In genomic region chr14:52190532-52190931, GRCh38 we compare ENCODE assay signal across 34 cellular contexts.
"Had no signal": no experiment of that assay in that cellular context is flagged by ENCODE, and none has a peak within 500 bp of the region (broad histone marks: within the 10 kb centered on the region; RNA-seq: fewer than 3 reads in every experiment).

No MANE protein-coding gene starts in this region.

- H3K36me3 ChIP-seq: brain microvascular endothelial cell, cardiac muscle cell, colonic mucosa, esophagus squamous epithelium, heart left ventricle, WERI-Rb-1 had no signal

- H3K36me3 Mint-ChIP-seq: activated CD4-positive, alpha-beta memory T cell treated with anti-CD3 and anti-CD28 coated beads for 36 hours had no signal

- H3K27me3 Mint-ChIP-seq: activated CD4-positive, alpha-beta memory T cell treated with anti-CD3 and anti-CD28 coated beads for 36 hours; activated CD8-positive, alpha-beta memory T cell treated with anti-CD3 and anti-CD28 coated beads, Interleukin-2, amount 10 ng/mL, durations not matched to agents 7 days and 5 days; activated naive CD4-positive, alpha-beta T cell treated with anti-CD3 and anti-CD28 coated beads, Interleukin-2, amount 50 U/mL, for 24 hours; activated naive CD8-positive, alpha-beta T cell treated with anti-CD3 and anti-CD28 coated beads, Interleukin-2, amount 10 ng/mL, durations not matched to agents 7 days and 5 days had no signal

- H3K4me1 ChIP-seq: colonic mucosa, esophagus squamous epithelium, heart left ventricle had no signal

- H3K27me3 ChIP-seq: brain microvascular endothelial cell, cardiac muscle cell, colonic mucosa, esophagus squamous epithelium, heart left ventricle had no signal

- H3K9me3 ChIP-seq: colonic mucosa, esophagus squamous epithelium had no signal

- H3K4me3 Mint-ChIP-seq: activated CD4-positive, alpha-beta memory T cell treated with anti-CD3 and anti-CD28 coated beads for 36 hours; activated CD4-positive, alpha-beta T cell treated with anti-CD3 and anti-CD28 coated beads for 36 hours; activated CD4-positive, alpha-beta T cell treated with anti-CD3 and anti-CD28 coated beads, Interleukin-2, amount 10 ng/mL, durations not matched to agents 24 days and 14 days; activated CD8-positive, alpha-beta memory T cell treated with anti-CD3 and anti-CD28 coated beads, Interleukin-2, amount 10 ng/mL, durations not matched to agents 7 days and 5 days; activated CD8-positive, alpha-beta T cell treated with anti-CD3 and anti-CD28 coated beads, Interleukin-2, amount 10 ng/mL, durations not matched to agents 7 days and 5 days; activated naive CD4-positive, alpha-beta T cell treated with anti-CD3 and anti-CD28 coated beads for 36 hours; activated naive CD4-positive, alpha-beta T cell treated with anti-CD3 and anti-CD28 coated beads, Interleukin-2, amount 50 U/mL, for 24 hours; activated naive CD8-positive, alpha-beta T cell treated with anti-CD3 and anti-CD28 coated beads, Interleukin-2, amount 10 ng/mL, durations not matched to agents 7 days and 5 days; activated T-helper 1 cell treated with anti-CD3 and anti-CD28 coated beads, Interleukin-12 subunit alpha, Interleukin-12 subunit beta, Interleukin-2, Interleukin-4 antibody, amounts not matched to agents 30 ng/mL and 10 ng/mL and 1 ng/mL, durations not matched to agents 14 hours and 24 hours and 36 hours; T-helper 17 cell; T-helper 2 cell treated with Interferon-gamma antibody and Interleukin-4, amounts not matched to agents 5 μg/mL and 100 μg/mL, for 36 hours had no signal

- H3K4me1 Mint-ChIP-seq: activated CD4-positive, alpha-beta T cell treated with anti-CD3 and anti-CD28 coated beads, Interleukin-2, amount 10 ng/mL, durations not matched to agents 24 days and 14 days had no signal

- H3K27ac Mint-ChIP-seq: activated CD4-positive, alpha-beta memory T cell treated with anti-CD3 and anti-CD28 coated beads for 36 hours; activated CD4-positive, alpha-beta T cell treated with anti-CD3 and anti-CD28 coated beads for 36 hours; activated CD4-positive, alpha-beta T cell treated with anti-CD3 and anti-CD28 coated beads, Interleukin-2, amount 10 ng/mL, durations not matched to agents 24 days and 14 days; activated CD8-positive, alpha-beta memory T cell treated with anti-CD3 and anti-CD28 coated beads, Interleukin-2, amount 10 ng/mL, durations not matched to agents 7 days and 5 days; activated CD8-positive, alpha-beta T cell treated with anti-CD3 and anti-CD28 coated beads, Interleukin-2, amount 10 ng/mL, durations not matched to agents 7 days and 5 days; activated naive CD4-positive, alpha-beta T cell treated with anti-CD3 and anti-CD28 coated beads for 36 hours; activated naive CD4-positive, alpha-beta T cell treated with anti-CD3 and anti-CD28 coated beads, Interleukin-2, amount 50 U/mL, for 24 hours; activated naive CD8-positive, alpha-beta T cell treated with anti-CD3 and anti-CD28 coated beads, Interleukin-2, amount 10 ng/mL, durations not matched to agents 7 days and 5 days; activated T-helper 1 cell treated with anti-CD3 and anti-CD28 coated beads, Interleukin-12 subunit alpha, Interleukin-12 subunit beta, Interleukin-2, Interleukin-4 antibody, amounts not matched to agents 30 ng/mL and 10 ng/mL and 1 ng/mL, durations not matched to agents 14 hours and 24 hours and 36 hours; activated T-helper 2 cell treated with anti-CD3 and anti-CD28 coated beads, Interferon-gamma antibody, Interleukin-2, Interleukin-4, amounts not matched to agents 10 μg/mL and 5 μg/mL and 100 μg/mL, durations not matched to agents 14 hours and 24 hours and 36 hours; T-helper 17 cell; T-helper 2 cell treated with Interferon-gamma antibody and Interleukin-4, amounts not matched to agents 5 μg/mL and 100 μg/mL, for 36 hours had no signal

- DNase-seq: activated CD4-positive, alpha-beta memory T cell treated with anti-CD3 and anti-CD28 coated beads for 36 hours; activated CD4-positive, alpha-beta T cell treated with anti-CD3 and anti-CD28 coated beads for 36 hours; activated CD4-positive, alpha-beta T cell treated with anti-CD3 and anti-CD28 coated beads, Interleukin-2, amount 10 ng/mL, durations not matched to agents 24 days and 14 days; activated CD4-positive, CD25-positive, alpha-beta regulatory T cell; activated CD4-positive, CD25-positive, alpha-beta regulatory T cell treated with anti-CD3 and anti-CD28 coated beads, Interleukin-2, amount 50 U/mL, for 72 hours; activated CD8-positive, alpha-beta memory T cell treated with anti-CD3 and anti-CD28 coated beads, Interleukin-2, amount 10 ng/mL, durations not matched to agents 7 days and 5 days; activated CD8-positive, alpha-beta memory T cell treated with anti-CD3 and anti-CD28 coated beads, Interleukin-2, amount 50 U/mL, for 4 hours; activated CD8-positive, alpha-beta T cell treated with anti-CD3 and anti-CD28 coated beads, Interleukin-2, amount 10 ng/mL, durations not matched to agents 7 days and 5 days; activated effector memory CD4-positive, alpha-beta T cell treated with anti-CD3 and anti-CD28 coated beads, Interleukin-2, amount 50 U/mL, for 16 hours; activated naive CD4-positive, alpha-beta T cell treated with anti-CD3 and anti-CD28 coated beads for 36 hours; activated naive CD8-positive, alpha-beta T cell treated with anti-CD3 and anti-CD28 coated beads, Interleukin-2, amount 10 ng/mL, durations not matched to agents 7 days and 5 days; activated T-cell treated with anti-CD3 and anti-CD28 coated beads, Interleukin-2, amount 50 U/mL, for 1 hour; activated T-cell treated with anti-CD3 and anti-CD28 coated beads, Interleukin-2, amount 50 U/mL, for 48 hours; amniotic stem cell; anterior cingulate cortex; brain microvascular endothelial cell; central memory CD4-positive, alpha-beta T cell; cerebellar nuclear complex; colonic mucosa; effector CD8-positive, alpha-beta T cell; esophagus squamous epithelium; foreskin fibroblast; glutamatergic neuron; heart left ventricle; T-helper 1 cell; T-helper 17 cell; T1000; WERI-Rb-1 had no signal

- ATAC-seq: activated CD4-positive, alpha-beta T cell treated with anti-CD3 and anti-CD28 coated beads for 36 hours; activated CD8-positive, alpha-beta memory T cell treated with anti-CD3 and anti-CD28 coated beads, Interleukin-2, amount 10 ng/mL, durations not matched to agents 7 days and 5 days; activated CD8-positive, alpha-beta T cell treated with anti-CD3 and anti-CD28 coated beads, Interleukin-2, amount 10 ng/mL, durations not matched to agents 7 days and 5 days; heart left ventricle; T-helper 17 cell had no signal

- H3K4me3 ChIP-seq: cardiac muscle cell, colonic mucosa, esophagus squamous epithelium, heart left ventricle had no signal

- H3K27ac ChIP-seq: brain microvascular endothelial cell, cardiac muscle cell, colonic mucosa, epithelial cell of prostate, esophagus squamous epithelium, heart left ventricle, WERI-Rb-1 had no signal
